ENCODE assay signal across 18 cellular contexts in the genomic region with DNA sequence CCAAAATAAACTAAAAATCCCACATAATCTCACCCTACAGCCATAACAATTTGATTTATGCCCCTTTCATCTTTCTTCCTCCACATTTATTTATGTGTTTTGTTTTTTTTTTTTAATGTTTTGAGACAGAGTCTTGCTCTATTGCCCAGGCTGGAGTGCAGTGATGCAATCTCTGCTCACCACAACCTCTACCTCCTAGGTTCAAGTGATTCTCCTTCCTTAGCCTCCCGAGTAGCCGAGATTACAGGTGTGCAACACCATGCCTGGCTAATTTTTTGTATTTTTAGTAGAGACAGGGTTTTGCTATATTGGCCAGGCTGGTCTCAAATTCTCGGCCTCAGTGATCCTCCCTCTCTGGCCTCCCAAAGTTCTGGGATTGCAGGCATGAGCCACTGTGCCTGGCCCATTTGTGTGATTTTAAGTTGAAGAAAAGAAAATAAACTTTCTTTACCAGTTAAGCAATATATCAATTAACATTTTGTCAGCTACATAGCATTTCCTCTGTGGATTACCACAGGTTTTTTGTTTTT.
"Had no signal": no experiment of that assay in that cellular context is flagged by ENCODE, and none has a peak within 500 bp of the region (broad histone marks: within the 10 kb centered on the region; RNA-seq: fewer than 3 reads in every experiment).

No MANE protein-coding gene starts in this region.

- H3K4me2 ChIP-seq: KMS-11, SK-N-SH had no signal

- DNase-seq: IMR-90, MM.1S, NCI-H1092, NCI-H1105 treated with DMSO at 0.1 percent for 48 hours, NCI-H1417 treated with DMSO at 0.1 percent for 48 hours, NCI-H1930, NCI-H2081 treated with DMSO at 0.1 percent for 48 hours, NCI-H2171, NCI-H226, NCI-H510A, NCI-H774, PC-3, SHP77, SW 1271 had no signal

- H3K9me2 ChIP-seq: SK-N-SH had no signal

- H3K27ac ChIP-seq: KMS-11, RWPE1 had no signal

- H3K9me3 ChIP-seq: SK-N-SH had no signal

- ATAC-seq: Panc1, PC-3 had no signal
